In genomic region chr17:7588553-7589203, GRCh38 we compare ENCODE assay signal across 11 cellular contexts. TPM values are rescaled to one million over a fixed set of nuclear protein-coding genes. Genes with fewer than 3 reads are reported as not detected.
DNase-seq lines count a peak whose midpoint lies in the region; ATAC-seq and TF ChIP-seq lines count a peak whose summit lies in the region.
"Had no signal": no experiment of that assay in that cellular context is flagged by ENCODE, and none has a peak within 500 bp of the region (broad histone marks: within the 10 kb centered on the region; RNA-seq: fewer than 3 reads in every experiment).

No MANE protein-coding gene starts in this region.

- peak overlapping the region; percentile 34 for H3K4me3 ChIP-seq in AG04450 (ENCODE audit: low read depth, low read length)
- peak overlapping the region; percentile 3 for H3K4me3 ChIP-seq in adipocyte (ENCODE audit: low read length)
- H3K4me3 ChIP-seq in gastroesophageal sphincter = peak overlapping the region; percentile 35 to 74
- no peak overlapping the region for H3K4me3 ChIP-seq in parathyroid adenoma (ENCODE audit: low read depth, low read length)
- no peak overlapping the region for H3K4me3 ChIP-seq in effector memory CD4-positive, alpha-beta T cell (ENCODE audit: insufficient read depth, low read depth, low read length, poor library complexity, severe bottlenecking)
- no peak overlapping the region for H3K4me3 ChIP-seq in MG63
- H3K4me3 ChIP-seq: GM12878 had no signal

- TF ChIP-seq CTCF in AG04450 (IDR thresholded peaks at IDR 0.05; ENCODE audit: low read depth, low read length) (no peak), gastroesophageal sphincter (IDR thresholded peaks at IDR 0.05) (no peak), parathyroid adenoma (IDR thresholded peaks at IDR 0.05) (no peak)

- H3K79me2 ChIP-seq in parathyroid adenoma = peaks cover 7% of the 10 kb centered on the region

- ATAC-seq in gastroesophageal sphincter = peak; percentile 26
- no peak for ATAC-seq in GM19395 (IDR thresholded peaks at IDR 0.05; ENCODE audit: unreplicated experiment)

- H3K36me3 ChIP-seq in adipocyte (ENCODE audit: control insufficient read depth, insufficient read depth, low read length, severe bottlenecking) (peaks cover 27% of the 10 kb centered on the region), gastroesophageal sphincter (peaks cover under 1 to 53% of the 10 kb centered on the region in 2 donors), parathyroid adenoma (ENCODE audit: control insufficient read depth, insufficient read depth, low read length) (no peaks in the 10 kb centered on the region), MG63 (peaks cover 2% of the 10 kb centered on the region; the same call in 1 of the 2 replicates)
- H3K36me3 ChIP-seq in effector memory CD4-positive, alpha-beta T cell (ENCODE audit: control insufficient read depth, insufficient read depth, low read length) = peaks cover 42% of the 10 kb centered on the region

- no peak for TF ChIP-seq POLR2A in gastroesophageal sphincter (IDR thresholded peaks at IDR 0.05)

- H3K9me3 ChIP-seq in AG04450 (ENCODE audit: control insufficient read depth, insufficient read depth, low read length) (no peaks in the 10 kb centered on the region), adipocyte (ENCODE audit: control insufficient read depth, low read length) (no peaks in the 10 kb centered on the region), gastroesophageal sphincter (no peaks in the 10 kb centered on the region), parathyroid adenoma (ENCODE audit: control insufficient read depth, low read length) (no peaks in the 10 kb centered on the region), MG63 (no peaks in the 10 kb centered on the region)
- H3K9me3 ChIP-seq in effector memory CD4-positive, alpha-beta T cell (ENCODE audit: control insufficient read depth, low read length) = no peaks in the 10 kb centered on the region

- H3K9ac ChIP-seq in adipocyte (ENCODE audit: low read length) (peak overlapping the region; percentile 73), parathyroid adenoma (no peak overlapping the region)

- no peak for TF ChIP-seq EP300 in gastroesophageal sphincter (IDR thresholded peaks at IDR 0.05)

- POLR2A ChIA-PET in AG04450 (lab: Yijun Ruan, JAX) = interaction anchor here (0.9 to 2.8 kb wide), 9 partner anchors 8 to 104 kb away, joined by 3 to 22 read pairs (median 4); partner anchors contain the start of genes CD68, POLR2A, SAT2 and SENP3

- no peak overlapping the region for H3K4me2 ChIP-seq in parathyroid adenoma (ENCODE audit: low read length)

- 0% methylated on average over 1 of the region's 30 CpGs; no CpG with 5 or more reads in 1 of the 2 donors for WGBS in gastroesophageal sphincter (ENCODE audit: low coverage in 1 of 2), 2 donors

- H2AFZ ChIP-seq in parathyroid adenoma = peak overlapping the region; percentile 81

- CTCF ChIA-PET in AG04450 (lab: Charles Lee) = interaction anchor here (0.6 to 2.4 kb wide), 23 partner anchors 8 to 543 kb away, joined by 3 to 39 read pairs (median 5); partner anchors contain the start of genes CD68, FXR2, NEURL4 and SENP3

- DNase-seq in AG04450 (ENCODE audit: low read depth, low spot score) (no peak), adipocyte (ENCODE audit: low read depth) (no peak), DMS79 (lab: John Stamatoyannopoulos, UW) (no peak), MG63 (no peak)
- DNase-seq in effector memory CD4-positive, alpha-beta T cell = no peak
- DNase-seq: NCI-H345 had no signal

- H3K27ac ChIP-seq in AG04450 (ENCODE audit: low read depth, low read length) (peak overlapping the region; percentile 94), gastroesophageal sphincter (peak overlapping the region; percentile 64 to 89 (median 88)), parathyroid adenoma (no peak overlapping the region)
- H3K27ac ChIP-seq in effector memory CD4-positive, alpha-beta T cell (ENCODE audit: insufficient read depth, low read length, poor library complexity, severe bottlenecking) = no peak overlapping the region

- H3K4me1 ChIP-seq in adipocyte (ENCODE audit: control insufficient read depth, insufficient read depth, low read length) = peaks cover 49% of the 10 kb centered on the region
- H3K4me1 ChIP-seq in gastroesophageal sphincter = peaks cover 0 to 55% (median 24%) of the 10 kb centered on the region in 3 donors
- H3K4me1 ChIP-seq in parathyroid adenoma = peaks cover 9% of the 10 kb centered on the region
- H3K4me1 ChIP-seq in effector memory CD4-positive, alpha-beta T cell (ENCODE audit: control insufficient read depth, insufficient read depth, low read length, poor library complexity, severe bottlenecking) = peaks cover 8% of the 10 kb centered on the region

- H3K27me3 ChIP-seq in AG04450 (ENCODE audit: control insufficient read depth, insufficient read depth, low read length) (no peaks in the 10 kb centered on the region), adipocyte (replicated peaks; ENCODE audit: control insufficient read depth, insufficient read depth, low read length) (no peaks in the 10 kb centered on the region), gastroesophageal sphincter (no peaks in the 10 kb centered on the region), parathyroid adenoma (ENCODE audit: control insufficient read depth, insufficient read depth, low read length) (no peaks in the 10 kb centered on the region), MG63 (no peaks in the 10 kb centered on the region)
- no peaks in the 10 kb centered on the region for H3K27me3 ChIP-seq in effector memory CD4-positive, alpha-beta T cell (replicated peaks; ENCODE audit: control insufficient read depth, insufficient read depth, low read length, poor library complexity, severe bottlenecking)

RNA-seq across cellular contexts. Expression of gene SOX15, which starts 1.2 kb away (rescaled TPM):
- polyA plus RNA-seq in AG04450 (2011; rRNA removed) = 0.24 and 0.29 TPM in 2 replicates
- polyA minus RNA-seq in AG04450 (2011; rRNA and poly(A)+ RNA removed) = 0.17 TPM in 1 of 2 replicates, not detected in the other
- 1 to 10 TPM; 5.1 to 9.0 (median 5.9) TPM for total RNA-seq in gastroesophageal sphincter
- 0.23 TPM in 1 of 2 replicates, not detected in the other for total RNA-seq in MG63 (2014; rRNA removed; shearing (Covaris generic); ENCODE audit: low replicate concordance)
- total RNA-seq: H4 had no signal

RNA-seq across cellular contexts. Expression of gene MPDU1, which starts 5.0 kb away (rescaled TPM):
- polyA plus RNA-seq in AG04450 (2011; rRNA removed) = 128 and 131 TPM in 2 replicates
- polyA minus RNA-seq in AG04450 (2011; rRNA and poly(A)+ RNA removed) = 79.9 and 99.2 TPM in 2 replicates
- 10 to 100 TPM; 38.1 to 66.5 (median 51.2) TPM for total RNA-seq in gastroesophageal sphincter
- 96.0 and 121 TPM in 2 replicates for total RNA-seq in MG63 (2014; rRNA removed; shearing (Covaris generic); ENCODE audit: low replicate concordance)

RNA-seq across cellular contexts. Expression of gene CD68, which starts 9.2 kb away (rescaled TPM):
- polyA plus RNA-seq in AG04450 (2011; rRNA removed) = 34.1 and 39.6 TPM in 2 replicates
- polyA minus RNA-seq in AG04450 (2011; rRNA and poly(A)+ RNA removed) = 11.6 and 21.2 TPM in 2 replicates
- total RNA-seq in gastroesophageal sphincter = 10 to 100 TPM in 3 of 4 donors, 1 to 10 TPM in 1; 7.9 to 83.1 (median 46.1) TPM
- 12.6 and 17.3 TPM in 2 replicates for total RNA-seq in MG63 (2014; rRNA removed; shearing (Covaris generic); ENCODE audit: low replicate concordance)

RNA-seq across cellular contexts. Expression of gene FXR2, which starts 26.0 kb away (rescaled TPM):
- 24.6 and 29.4 TPM in 2 replicates for polyA plus RNA-seq in AG04450 (2011; rRNA removed)
- 53.5 and 70.1 TPM in 2 replicates for polyA minus RNA-seq in AG04450 (2011; rRNA and poly(A)+ RNA removed)
- total RNA-seq in gastroesophageal sphincter = 10 to 100 TPM; 39.3 to 54.6 (median 47.4) TPM
- total RNA-seq in MG63 (2014; rRNA removed; shearing (Covaris generic); ENCODE audit: low replicate concordance) = 26.8 and 49.5 TPM in 2 replicates

RNA-seq across cellular contexts. Expression of gene SENP3, which starts 27.0 kb away (rescaled TPM):
- 67.6 and 73.4 TPM in 2 replicates for polyA plus RNA-seq in AG04450 (2011; rRNA removed)
- polyA minus RNA-seq in AG04450 (2011; rRNA and poly(A)+ RNA removed) = 58.9 and 63.0 TPM in 2 replicates
- total RNA-seq in gastroesophageal sphincter = 10 to 100 TPM; 68.3 to 94.7 (median 79.6) TPM
- total RNA-seq in MG63 (2014; rRNA removed; shearing (Covaris generic); ENCODE audit: low replicate concordance) = 85.6 and 106 TPM in 2 replicates

Comparison
In these comparisons a context has a peak if more than half of its experiments do, and no peak if none do; other contexts are left out.
1. H3K27ac ChIP-seq: peak in AG04450 (single experiment) and gastroesophageal sphincter (4 of 4); none in parathyroid adenoma (single experiment) and effector memory CD4-positive, alpha-beta T cell (single experiment).
2. H3K4me3 ChIP-seq: peak in AG04450 (single experiment), adipocyte (single experiment) and gastroesophageal sphincter (2 of 2); none in parathyroid adenoma (single experiment), effector memory CD4-positive, alpha-beta T cell (single experiment) and MG63 (single experiment).